ENCODE assay signal across 8 cellular contexts in the genomic region with DNA sequence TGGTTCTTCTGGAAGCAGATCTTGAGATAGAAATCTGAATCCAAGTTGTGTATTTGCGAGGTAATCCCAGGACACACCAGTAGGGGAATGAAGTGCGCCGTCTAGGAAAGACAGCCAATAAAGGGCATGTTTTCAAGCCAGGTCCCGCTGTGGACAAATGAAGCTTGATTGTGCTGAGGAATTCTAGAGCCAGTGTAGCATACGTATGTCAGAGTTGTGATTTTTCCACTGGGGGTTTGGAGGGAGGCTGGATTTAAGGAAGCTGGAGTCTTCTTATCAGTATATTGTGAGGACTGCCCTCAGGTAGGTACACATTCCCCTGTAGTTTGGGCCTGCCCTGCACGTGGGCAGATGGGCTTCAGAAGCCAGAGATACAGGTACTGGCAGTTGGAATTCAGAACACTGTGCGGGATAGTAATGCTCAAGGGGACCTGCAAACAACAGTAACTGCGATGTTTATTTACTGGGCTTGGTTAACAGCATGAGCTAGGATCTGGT.
DNase-seq lines count a peak whose midpoint lies in the region; ATAC-seq and TF ChIP-seq lines count a peak whose summit lies in the region.

No MANE protein-coding gene starts in this region.

- DNase-seq in SIG-M5 treated with dmso at 0.1 percent for 504 hours (lab: John Stamatoyannopoulos, UW; ENCODE audit: unreplicated experiment) (peak; percentile 5), SIG-M5 (lab: John Stamatoyannopoulos, UW) (no peak), OCI-M1 (lab: John Stamatoyannopoulos, UW) (peak; percentile 14), fibroblast of pulmonary artery (ENCODE audit: low read depth) (peak; percentile 16), retina (peak; percentile 15), T-helper 9 cell (no peak), SKM-1 (lab: John Stamatoyannopoulos, UW; ENCODE audit: unreplicated experiment) (no peak)

- H3K4me3 ChIP-seq in fibroblast of pulmonary artery (replicated peaks; ENCODE audit: low read depth, low read length) = no peak overlapping the region

- ATAC-seq in GM18517 (IDR thresholded peaks at IDR 0.05; ENCODE audit: unreplicated experiment) = no peak

- TF ChIP-seq CTCF in fibroblast of pulmonary artery (IDR thresholded peaks at IDR 0.05; ENCODE audit: low read length, missing control alignments) = peak; percentile 38

Comparison
In these comparisons a context has a peak if more than half of its experiments do, and no peak if none do; other contexts are left out.
1. DNase-seq: peak in SIG-M5 treated with dmso at 0.1 percent for 504 hours (single experiment), OCI-M1 (single experiment), fibroblast of pulmonary artery (single experiment) and retina (single experiment); none in SIG-M5 (single experiment), T-helper 9 cell (single experiment) and SKM-1 (single experiment).